ENCODE assay signal across 1 cellular context in genomic region chr20:57267158-57267821, GRCh38.
TF ChIP-seq lines count a peak whose summit lies in the region.

No MANE protein-coding gene starts in this region.

TF ChIP-seq in K562, 482 proteins besides CTCF, POLR2A, EP300 and RAD21 (continued from another document):
- peak in 1 of 2 experiments; percentile 58; a peak in 1 of 4 replicates for TF ChIP-seq BCLAF1 (IDR thresholded peaks at IDR 0.05; ENCODE audit: borderline replicate concordance in 1 of 2, control insufficient read depth in 1 of 2, low read depth in 2 of 2, low read length in 1 of 2)
